Comparison of ENCODE assay signal across 21 cellular contexts in the genomic region with DNA sequence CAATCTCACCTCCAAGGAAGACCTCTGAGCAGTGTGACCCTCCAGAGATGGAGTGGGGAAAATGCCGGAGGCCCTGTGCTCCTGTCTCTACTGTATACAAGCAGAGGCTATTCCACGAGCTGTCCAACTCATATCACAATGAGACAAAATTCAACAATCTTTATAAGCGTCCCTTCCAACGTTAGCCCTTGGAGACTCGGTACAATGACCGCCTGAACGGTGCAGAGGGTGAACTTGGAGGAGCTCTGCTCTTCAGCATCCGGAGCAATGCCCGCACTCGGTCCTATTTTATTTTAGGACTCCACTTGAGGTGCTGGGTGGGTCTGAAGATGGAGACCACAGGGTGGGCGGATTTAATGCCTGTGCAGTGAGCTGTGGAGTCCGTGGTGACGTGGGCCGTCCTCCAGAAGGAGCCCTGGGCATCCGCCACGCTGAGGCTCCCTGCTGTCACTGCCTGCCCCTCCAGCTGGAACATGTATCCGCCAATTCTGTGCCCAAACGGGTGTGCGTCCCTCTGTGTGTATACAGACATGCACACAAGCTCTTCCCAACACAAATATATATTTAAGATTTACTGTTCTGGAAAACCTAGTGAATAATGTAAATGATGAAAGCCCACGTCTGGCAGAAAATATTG.
DNase-seq lines count a peak whose midpoint lies in the region; TF ChIP-seq lines count a peak whose summit lies in the region.
"Had no signal": no experiment of that assay in that cellular context is flagged by ENCODE, and none has a peak within 500 bp of the region (broad histone marks: within the 10 kb centered on the region; RNA-seq: fewer than 3 reads in every experiment).

No MANE protein-coding gene starts in this region.

- H3K9me2 ChIP-seq in GM23248 (ENCODE audit: insufficient read depth): no peaks in the 10 kb centered on the region
- H3K9me2 ChIP-seq in neural cell (ENCODE audit: insufficient read depth, low read length): no peaks in the 10 kb centered on the region

- H3F3A ChIP-seq in GM23248 (ENCODE audit: insufficient read depth): peaks cover 6% of the 10 kb centered on the region; the same call in 1 of the 2 replicates
- H3F3A ChIP-seq in neural cell (ENCODE audit: insufficient read depth, low read length, poor library complexity, severe bottlenecking): no peaks in the 10 kb centered on the region

- no peak overlapping the region for H3K4me3 Mint-ChIP-seq in brain
- H3K4me3 Mint-ChIP-seq: CD14-positive monocyte; CD4-positive, alpha-beta T cell; CD8-positive, alpha-beta memory T cell; HFFc6 had no signal

- H3K9me3 ChIP-seq in GM23248 (ENCODE audit: low read depth) (no peaks in the 10 kb centered on the region), neural cell (ENCODE audit: low read length) (no peaks in the 10 kb centered on the region)
- H3K9me3 ChIP-seq: BE2C, HAP-1 had no signal

- H2AFZ ChIP-seq in GM23248 (no peak overlapping the region), neural cell (ENCODE audit: low read depth, low read length) (no peak overlapping the region)

- peaks cover 10 to 17% (median 11%) of the 10 kb centered on the region in 5 experiments for H3K9me3 Mint-ChIP-seq in brain
- H3K9me3 Mint-ChIP-seq: CD4-positive, alpha-beta T cell had no signal

- H3K27ac Mint-ChIP-seq in brain: peak overlapping the region; percentile 5 to 85 (median 73)
- H3K27ac Mint-ChIP-seq: CD14-positive monocyte; CD4-positive, alpha-beta T cell had no signal

- TF ChIP-seq RAD21 in neural cell (conservative IDR thresholded peaks at IDR 0.05): no peak

- H3K9ac ChIP-seq in GM23248 (no peak overlapping the region), neural cell (ENCODE audit: low read length) (peak overlapping the region; percentile 40)
- H3K9ac ChIP-seq: BLaER1 treated with 17β-estradiol and CSF1 and Interleukin-3, amounts not matched to agents 10 nM and 100 nM had no signal

- H3K4me1 ChIP-seq in GM23248 (ENCODE audit: insufficient read depth): peaks cover 20% of the 10 kb centered on the region
- H3K4me1 ChIP-seq: HAP-1 had no signal

- H4K20me1 ChIP-seq in GM23248 (ENCODE audit: insufficient read depth) (no peaks in the 10 kb centered on the region), neural cell (ENCODE audit: insufficient read depth) (no peaks in the 10 kb centered on the region)

- no peak for DNase-seq in GM23248
- DNase-seq in HuH-7 (ENCODE audit: low spot score): no peak
- DNase-seq in GM19238 (ENCODE audit: insufficient read length, low spot score): no peak
- DNase-seq in activated effector memory CD4-positive, alpha-beta T cell treated with anti-CD3 and anti-CD28 coated beads, Interleukin-2, amount 50 U/mL, for 16 hours: no peak
- DNase-seq: 8988T; AML-193; BE2C; CD4-positive, alpha-beta T cell; CD8-positive, alpha-beta memory T cell; DMS 273 treated with DMSO at 0.1 percent for 48 hours; DMS79; GDM1; GOT3 had no signal

- H3K27ac ChIP-seq in GM23248: no peak overlapping the region
- peak overlapping the region; percentile 50 for H3K27ac ChIP-seq in neural cell (ENCODE audit: low read length)
- H3K27ac ChIP-seq: BLaER1 treated with 17β-estradiol and CSF1 and Interleukin-3, amounts not matched to agents 10 nM and 100 nM had no signal

- peaks cover 56% of the 10 kb centered on the region for H3K4me1 Mint-ChIP-seq in brain
- H3K4me1 Mint-ChIP-seq: CD14-positive monocyte; CD8-positive, alpha-beta memory T cell had no signal

- in situ Hi-C loops in GM23248 (cut with MboI): no loop called here

- H3K4me3 ChIP-seq in GM23248 (no peak overlapping the region), neural cell (ENCODE audit: low read length) (no peak overlapping the region)
- H3K4me3 ChIP-seq: A549; BLaER1 treated with 17β-estradiol and CSF1 and Interleukin-3, amounts not matched to agents 10 nM and 100 nM; GM12878; HAP-1 had no signal

- H3K79me2 ChIP-seq in GM23248 (ENCODE audit: insufficient read depth) (no peaks in the 10 kb centered on the region), neural cell (replicated peaks; ENCODE audit: insufficient read depth, low read length) (no peaks in the 10 kb centered on the region)

- peaks cover 8% of the 10 kb centered on the region for H3K36me3 Mint-ChIP-seq in brain
- H3K36me3 Mint-ChIP-seq: CD14-positive monocyte; CD8-positive, alpha-beta memory T cell had no signal

- peak overlapping the region; percentile 4 for H3K4me2 ChIP-seq in GM23248 (ENCODE audit: unreplicated experiment)
- no peak overlapping the region for H3K4me2 ChIP-seq in neural cell (ENCODE audit: low read length)
- H3K4me2 ChIP-seq: BLaER1 treated with 17β-estradiol and CSF1 and Interleukin-3, amounts not matched to agents 10 nM and 100 nM had no signal

- no peaks in the 10 kb centered on the region for H3K27me3 ChIP-seq in GM23248 (replicated peaks; ENCODE audit: insufficient read depth)
- no peaks in the 10 kb centered on the region for H3K27me3 ChIP-seq in neural cell (ENCODE audit: insufficient read depth, low read depth, low read length)
- H3K27me3 ChIP-seq: BE2C; BLaER1 treated with 17β-estradiol and CSF1 and Interleukin-3, amounts not matched to agents 10 nM and 100 nM had no signal

- TF ChIP-seq EP300 in neural cell (conservative IDR thresholded peaks at IDR 0.05; ENCODE audit: poor library complexity, severe bottlenecking): no peak

- 93 to 94% methylated on average over 20 of the region's 20 CpGs for WGBS in GM23248 (ENCODE audit: low coverage in 1 of 2, low lambda C conversion rate in 2 of 2, missing lambda C conversion rate in 2 of 2), 2 experiments

- TF ChIP-seq CTCF in brain (conservative IDR thresholded peaks at IDR 0.05): no peak
- no peak for TF ChIP-seq CTCF in neural cell (IDR thresholded peaks at IDR 0.05; ENCODE audit: poor library complexity, severe bottlenecking)

- H3K36me3 ChIP-seq in GM23248 (ENCODE audit: low read depth): no peaks in the 10 kb centered on the region
- no peaks in the 10 kb centered on the region for H3K36me3 ChIP-seq in neural cell (ENCODE audit: insufficient read depth, low read length)
- H3K36me3 ChIP-seq: BE2C; BLaER1 treated with 17β-estradiol and CSF1 and Interleukin-3, amounts not matched to agents 10 nM and 100 nM; HAP-1 had no signal

- peaks cover 4% of the 10 kb centered on the region for H3K27me3 Mint-ChIP-seq in brain

TF ChIP-seq in neural cell, 6 proteins besides CTCF, POLR2A, EP300 and RAD21:
- TF ChIP-seq MXI1 (conservative IDR thresholded peaks at IDR 0.05; ENCODE audit: poor library complexity, severe bottlenecking) (no peak), SMC3 (conservative IDR thresholded peaks at IDR 0.05; ENCODE audit: poor library complexity) (no peak), TAF1 (IDR thresholded peaks at IDR 0.05; ENCODE audit: low read depth) (no peak), EZH2 (IDR thresholded peaks at IDR 0.05; ENCODE audit: borderline replicate concordance, insufficient read depth, low read length, poor library complexity, severe bottlenecking) (no peak), POLR2AphosphoS5 (IDR thresholded peaks at IDR 0.05) (no peak)
- TF ChIP-seq, protein P1, sequence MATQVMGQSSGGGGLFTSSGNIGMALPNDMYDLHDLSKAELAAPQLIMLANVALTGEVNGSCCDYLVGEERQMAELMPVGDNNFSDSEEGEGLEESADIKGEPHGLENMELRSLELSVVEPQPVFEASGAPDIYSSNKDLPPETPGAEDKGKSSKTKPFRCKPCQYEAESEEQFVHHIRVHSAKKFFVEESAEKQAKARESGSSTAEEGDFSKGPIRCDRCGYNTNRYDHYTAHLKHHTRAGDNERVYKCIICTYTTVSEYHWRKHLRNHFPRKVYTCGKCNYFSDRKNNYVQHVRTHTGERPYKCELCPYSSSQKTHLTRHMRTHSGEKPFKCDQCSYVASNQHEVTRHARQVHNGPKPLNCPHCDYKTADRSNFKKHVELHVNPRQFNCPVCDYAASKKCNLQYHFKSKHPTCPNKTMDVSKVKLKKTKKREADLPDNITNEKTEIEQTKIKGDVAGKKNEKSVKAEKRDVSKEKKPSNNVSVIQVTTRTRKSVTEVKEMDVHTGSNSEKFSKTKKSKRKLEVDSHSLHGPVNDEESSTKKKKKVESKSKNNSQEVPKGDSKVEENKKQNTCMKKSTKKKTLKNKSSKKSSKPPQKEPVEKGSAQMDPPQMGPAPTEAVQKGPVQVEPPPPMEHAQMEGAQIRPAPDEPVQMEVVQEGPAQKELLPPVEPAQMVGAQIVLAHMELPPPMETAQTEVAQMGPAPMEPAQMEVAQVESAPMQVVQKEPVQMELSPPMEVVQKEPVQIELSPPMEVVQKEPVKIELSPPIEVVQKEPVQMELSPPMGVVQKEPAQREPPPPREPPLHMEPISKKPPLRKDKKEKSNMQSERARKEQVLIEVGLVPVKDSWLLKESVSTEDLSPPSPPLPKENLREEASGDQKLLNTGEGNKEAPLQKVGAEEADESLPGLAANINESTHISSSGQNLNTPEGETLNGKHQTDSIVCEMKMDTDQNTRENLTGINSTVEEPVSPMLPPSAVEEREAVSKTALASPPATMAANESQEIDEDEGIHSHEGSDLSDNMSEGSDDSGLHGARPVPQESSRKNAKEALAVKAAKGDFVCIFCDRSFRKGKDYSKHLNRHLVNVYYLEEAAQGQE (IDR thresholded peaks at IDR 0.05; ENCODE audit: borderline replicate concordance): no peak
TF ChIP-seq in neural cell: peak in this region for 0.
